In genomic region chr18:22446906-22447305, GRCh38 we compare ENCODE assay signal across 31 cellular contexts. TPM values are rescaled to one million over a fixed set of nuclear protein-coding genes. Genes with fewer than 3 reads are reported as not detected.
"Had no signal": no experiment of that assay in that cellular context is flagged by ENCODE, and none has a peak within 500 bp of the region (broad histone marks: within the 10 kb centered on the region; RNA-seq: fewer than 3 reads in every experiment).

No MANE protein-coding gene starts in this region.

- H3K27ac ChIP-seq: adrenal gland, KMS-11, SJCRH30, SK-N-MC had no signal

- DNase-seq: activated CD4-positive, alpha-beta memory T cell treated with anti-CD3 and anti-CD28 coated beads for 36 hours; activated CD4-positive, alpha-beta T cell treated with anti-CD3 and anti-CD28 coated beads for 4 hours; activated CD4-positive, alpha-beta T cell treated with anti-CD3 and anti-CD28 coated beads, Interleukin-2, amount 50 U/mL, for 1 hour; activated CD4-positive, CD25-positive, alpha-beta regulatory T cell treated with anti-CD3 and anti-CD28 coated beads, Interleukin-2, amount 50 U/mL, for 72 hours; activated CD8-positive, alpha-beta memory T cell treated with anti-CD3 and anti-CD28 coated beads, Interleukin-2, amount 50 U/mL, for 4 hours; activated gamma-delta T cell treated with Interleukin-2 at 50 U/mL for 16 hours; activated naive CD4-positive, alpha-beta T cell treated with anti-CD3 and anti-CD28 coated beads for 36 hours; activated T-cell treated with anti-CD3 and anti-CD28 coated beads for 4 hours; activated T-cell treated with anti-CD3 and anti-CD28 coated beads, Interleukin-2, amount 50 U/mL, for 4 hours; central memory CD4-positive, alpha-beta T cell; MM.1S; MV-4-11; NCI-H1092 treated with DMSO at 0.1 percent for 48 hours; NCI-H1417; NCI-H187 treated with DMSO at 0.1 percent for 48 hours; NCI-H2081 treated with DMSO at 0.1 percent for 48 hours; NCI-H345; NCI-H524 treated with DMSO at 0.1 percent for 48 hours; SHP77; SJCRH30 had no signal

- FAIRE-seq: astrocyte had no signal

- H3K4me1 ChIP-seq: SJCRH30 had no signal

- H3K9ac ChIP-seq: KMS-11 had no signal

- H3K4me2 ChIP-seq: KMS-11 had no signal

- H3K36me3 ChIP-seq: adrenal gland, SJCRH30 had no signal

- H3K27me3 ChIP-seq: adrenal gland, SJCRH30 had no signal

- H3K9me3 ChIP-seq: adrenal gland, SJCRH30 had no signal

- H3K4me3 ChIP-seq: adrenal gland, SJCRH30, SK-N-MC had no signal

- ATAC-seq: activated naive CD4-positive, alpha-beta T cell treated with anti-CD3 and anti-CD28 coated beads, Interleukin-2, amount 50 U/mL, for 72 hours; activated T-cell treated with anti-CD3 and anti-CD28 coated beads, Interleukin-2, amount 50 U/mL, for 4 hours; Panc1; WTC11 had no signal

RNA-seq across cellular contexts. Expression of gene CTAGE1, which starts 29.2 kb away (rescaled TPM):
- total RNA-seq: activated CD4-positive, alpha-beta memory T cell treated with anti-CD3 and anti-CD28 coated beads for 36 hours; activated naive CD4-positive, alpha-beta T cell treated with anti-CD3 and anti-CD28 coated beads for 36 hours; activated naive CD4-positive, alpha-beta T cell treated with anti-CD3 and anti-CD28 coated beads, Interleukin-2, amount 50 U/mL, for 72 hours; activated T-cell treated with anti-CD3 and anti-CD28 coated beads, Interleukin-2, amount 50 U/mL, for 4 hours; activated T-helper 1 cell treated with anti-CD3 and anti-CD28 coated beads, Interleukin-12 subunit alpha, Interleukin-12 subunit beta, Interleukin-2, Interleukin-4 antibody, amounts not matched to agents 30 ng/mL and 10 ng/mL and 1 ng/mL, durations not matched to agents 14 hours and 24 hours and 36 hours; cerebellum; LHCN-M2; NCI-H460; SJCRH30; WTC11 had no signal
- polyA plus RNA-seq: adrenal gland had no signal
